ENCODE assay signal across 8 cellular contexts in the genomic region with DNA sequence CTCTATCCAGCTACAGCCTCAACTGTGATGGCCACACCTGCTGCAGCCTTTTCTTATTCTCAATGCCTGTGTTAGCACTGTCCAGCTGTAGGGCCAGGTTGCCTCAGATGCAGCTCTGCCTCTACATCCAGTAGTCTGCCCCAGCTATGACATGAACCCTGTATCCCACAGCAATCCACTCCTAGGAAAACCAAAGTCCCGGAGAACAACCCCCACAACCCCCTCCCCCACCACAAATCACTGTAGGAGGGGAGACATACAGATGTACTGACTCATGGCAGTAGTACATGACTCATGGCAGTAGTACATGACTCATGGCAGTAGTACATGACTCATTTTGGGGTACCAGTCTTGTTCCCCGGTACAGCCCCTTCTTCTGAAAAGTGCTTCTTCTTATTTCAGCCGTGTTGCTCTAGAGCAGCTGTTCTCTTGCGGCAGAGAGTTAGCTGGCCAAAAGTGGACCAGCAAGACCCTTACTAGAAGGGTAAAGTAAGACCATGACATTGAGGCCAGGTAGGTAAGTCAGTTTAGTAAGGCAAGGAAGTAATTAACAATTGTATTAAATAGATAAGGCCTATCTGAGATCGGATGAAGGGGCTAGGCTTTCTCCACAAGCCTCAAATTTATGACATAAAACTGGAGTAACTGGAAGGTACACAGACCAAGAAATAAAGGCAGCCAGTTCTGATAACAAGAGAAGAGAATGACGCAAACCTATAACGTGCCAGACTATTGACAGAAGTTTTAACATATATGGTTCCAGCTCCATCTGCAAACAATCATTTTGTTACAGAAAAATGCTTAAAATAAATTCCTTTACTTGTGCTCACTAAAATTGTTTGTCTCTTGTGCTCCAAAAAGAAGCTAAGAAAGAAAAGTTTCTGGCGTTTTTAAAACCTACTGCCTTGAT.
DNase-seq lines count a peak whose midpoint lies in the region; ATAC-seq and TF ChIP-seq lines count a peak whose summit lies in the region.

No MANE protein-coding gene starts in this region.

- CTCF ChIA-PET in HCT116 (lab: Charles Lee): no interaction called here

- no peaks in the 10 kb centered on the region for H3K79me2 ChIP-seq in HCT116 (ENCODE audit: insufficient read depth, low read length)

- H3K27ac ChIP-seq in HCT116 (ENCODE audit: low read depth, low read length): no peak overlapping the region
- no peak overlapping the region for H3K27ac ChIP-seq in mesenchymal stem cell (ENCODE audit: low read length, poor library complexity, severe bottlenecking)

- peak overlapping the region; percentile 71 for H2AFZ ChIP-seq in HCT116 (ENCODE audit: low read depth, low read length, poor library complexity, severe bottlenecking)
- no peak overlapping the region for H2AFZ ChIP-seq in mesenchymal stem cell (ENCODE audit: low read depth, low read length)

- H4K8ac ChIP-seq in mesenchymal stem cell (ENCODE audit: low read length): no peak overlapping the region

- H3K4me3 ChIP-seq in HCT116 (replicated peaks in 1 of 2; ENCODE audit: low read depth in 1 of 2, low read length in 2 of 2) (peak overlapping the region in 1 of 2 experiments; percentile 4; a peak in 1 of 4 replicates), mesenchymal stem cell (ENCODE audit: insufficient read depth in 1 of 2, low read depth in 1 of 2, low read length in 2 of 2) (peak overlapping the region in 1 of 2 experiments; percentile 42)

- DNase-seq in HCT116 (ENCODE audit: low read depth, low spot score) (no peak), LHCN-M2 (ENCODE audit: low read depth) (peak; percentile 83), mesenchymal stem cell (peak; percentile 90), SK-N-DZ (ENCODE audit: low spot score) (no peak), OCI-M2 (lab: John Stamatoyannopoulos, UW; ENCODE audit: unreplicated experiment) (no peak), GOT3 (lab: John Stamatoyannopoulos, UW) (no peak)
- no peak for DNase-seq in stimulated activated naive CD4-positive, alpha-beta T cell (lab: John Stamatoyannopoulos, UW)

- H3K4ac ChIP-seq in mesenchymal stem cell (ENCODE audit: low read depth in 1 of 2, low read length in 2 of 2): no peak overlapping the region

- H2BK120ac ChIP-seq in mesenchymal stem cell (ENCODE audit: low read depth, low read length): peak overlapping the region; percentile 29

- no peak overlapping the region for H3K9ac ChIP-seq in HCT116 (ENCODE audit: low read length)
- peak overlapping the region; percentile 59 for H3K9ac ChIP-seq in mesenchymal stem cell (ENCODE audit: low read length)

- no peaks in the 10 kb centered on the region for H3K27me3 ChIP-seq in HCT116 (ENCODE audit: insufficient read depth, low read length)
- H3K27me3 ChIP-seq in mesenchymal stem cell (ENCODE audit: control insufficient read depth in 1 of 2, insufficient read depth in 1 of 2, low read length in 2 of 2): no peaks in the 10 kb centered on the region

- H3K79me1 ChIP-seq in mesenchymal stem cell (replicated peaks; ENCODE audit: low read length, poor library complexity, severe bottlenecking): no peaks in the 10 kb centered on the region

- H4K91ac ChIP-seq in mesenchymal stem cell (ENCODE audit: low read length): no peak overlapping the region

- no peak for TF ChIP-seq POLR2A in HCT116 (IDR thresholded peaks at IDR 0.05; ENCODE audit: borderline replicate concordance, extremely low read depth, insufficient read depth, insufficient read length)

- no peak overlapping the region for H2BK15ac ChIP-seq in mesenchymal stem cell (ENCODE audit: low read depth, poor library complexity, severe bottlenecking)

- intact Hi-C loops in HCT116 (cut with micrococcal nuclease): no loop called here

- TF ChIP-seq RAD21 in HCT116 (IDR thresholded peaks at IDR 0.05; ENCODE audit: low read depth): no peak

- H2BK12ac ChIP-seq in mesenchymal stem cell (ENCODE audit: low read length in 2 of 2): peak overlapping the region in 1 of 2 experiments; percentile 29

- TF ChIP-seq CTCF in HCT116 (IDR thresholded peaks at IDR 0.05 in 2 of 3, conservative IDR thresholded peaks at IDR 0.05 in 1 of 3; ENCODE audit: borderline replicate concordance in 1 of 3, insufficient read depth in 1 of 3, low read depth in 2 of 3, low read length in 2 of 3): no peak

- H3K14ac ChIP-seq in mesenchymal stem cell (ENCODE audit: low read length in 2 of 2): peak overlapping the region in 1 of 2 experiments; percentile 26

- H3K9me2 ChIP-seq in HCT116 (ENCODE audit: insufficient read depth): no peaks in the 10 kb centered on the region

- no peaks in the 10 kb centered on the region for H3K36me3 ChIP-seq in HCT116 (ENCODE audit: control insufficient read depth in 1 of 2, insufficient read depth in 2 of 2, low read length in 2 of 2)
- H3K36me3 ChIP-seq in mesenchymal stem cell (ENCODE audit: control insufficient read depth in 1 of 2, insufficient read depth in 2 of 2, low read depth in 1 of 2, low read length in 2 of 2): no peaks in the 10 kb centered on the region

- H3K4me2 ChIP-seq in HCT116 (ENCODE audit: low read length): peak overlapping the region; percentile 68
- H3K4me2 ChIP-seq in mesenchymal stem cell (ENCODE audit: low read length, poor library complexity, severe bottlenecking): no peak overlapping the region

- ATAC-seq in GM18861 (IDR thresholded peaks at IDR 0.05; ENCODE audit: unreplicated experiment) (peak; percentile 87), HCT116 (peak; percentile 69)

- no peak overlapping the region for H2AK5ac ChIP-seq in mesenchymal stem cell (ENCODE audit: low read length, severe bottlenecking)

- no peaks in the 10 kb centered on the region for H4K20me1 ChIP-seq in HCT116 (ENCODE audit: insufficient read depth)

- H3K4me1 ChIP-seq in HCT116 (ENCODE audit: control insufficient read depth in 1 of 2, insufficient read depth in 2 of 2, low read length in 2 of 2) (peaks cover 10 to 41% of the 10 kb centered on the region in 2 experiments), mesenchymal stem cell (ENCODE audit: control insufficient read depth, insufficient read depth, low read depth, low read length) (peaks cover 7% of the 10 kb centered on the region)

- H2BK5ac ChIP-seq in mesenchymal stem cell (ENCODE audit: low read depth, low read length, poor library complexity, severe bottlenecking): no peak overlapping the region

- RAD21 ChIA-PET in HCT116 (lab: Charles Lee; ENCODE audit: low non-redundant PET in 1 of 2, low total read pairs in 2 of 2, uncharacterized antibody in 2 of 2, unreplicated experiment in 2 of 2): no interaction called here

- H3K23ac ChIP-seq in mesenchymal stem cell (ENCODE audit: low read length in 2 of 2): no peak overlapping the region

- POLR2A ChIA-PET in HCT116 (lab: Charles Lee): no interaction called here

- H3K18ac ChIP-seq in mesenchymal stem cell (ENCODE audit: low read depth in 1 of 2, low read length in 2 of 2): peak overlapping the region in 1 of 2 experiments; percentile 68

- no TSS peak for BruUV-seq in HCT116 (replicated peaks; lab: Mats Ljungman, UMichigan)

- no peaks in the 10 kb centered on the region for H3K9me3 ChIP-seq in HCT116 (ENCODE audit: control insufficient read depth in 1 of 2, insufficient read depth in 1 of 2, low read depth in 1 of 2, low read length in 2 of 2)
- H3K9me3 ChIP-seq in mesenchymal stem cell (ENCODE audit: control insufficient read depth, low read length): peaks cover 5% of the 10 kb centered on the region

- 43% methylated on average over 8 of the region's 8 CpGs for WGBS in mesenchymal stem cell

TF ChIP-seq in HCT116, 20 proteins besides CTCF, POLR2A, EP300 and RAD21 (continues in another document):
- TF ChIP-seq JUND (IDR thresholded peaks at IDR 0.05) (peak; percentile 87), SP1 (IDR thresholded peaks at IDR 0.05; ENCODE audit: low read depth) (peak; percentile 69), EGR1 (IDR thresholded peaks at IDR 0.05; ENCODE audit: low read depth) (no peak), EZH2 (IDR thresholded peaks at IDR 0.05) (no peak), CEBPB (IDR thresholded peaks at IDR 0.05; ENCODE audit: low read depth) (no peak), YY1 (IDR thresholded peaks at IDR 0.05; ENCODE audit: extremely low read depth, insufficient replicate concordance, low read depth, low read length) (no peak), ELF1 (IDR thresholded peaks at IDR 0.05; ENCODE audit: borderline replicate concordance, low read depth) (no peak), SIN3A (IDR thresholded peaks at IDR 0.05; ENCODE audit: low read depth) (no peak), REST (IDR thresholded peaks at IDR 0.05; ENCODE audit: low read depth) (no peak), TCF7L2 (IDR thresholded peaks at IDR 0.05; ENCODE audit: borderline replicate concordance, extremely low read depth, insufficient read depth, insufficient read length) (no peak), FOSL1 (IDR thresholded peaks at IDR 0.05; ENCODE audit: low read depth) (peak; percentile 95), POLR2AphosphoS5 (IDR thresholded peaks at IDR 0.05; ENCODE audit: low read depth, low read length) (0 out of 2 replicates have a peak, but pooled peaks have one; percentile 28)
- TF ChIP-seq, protein P1, sequence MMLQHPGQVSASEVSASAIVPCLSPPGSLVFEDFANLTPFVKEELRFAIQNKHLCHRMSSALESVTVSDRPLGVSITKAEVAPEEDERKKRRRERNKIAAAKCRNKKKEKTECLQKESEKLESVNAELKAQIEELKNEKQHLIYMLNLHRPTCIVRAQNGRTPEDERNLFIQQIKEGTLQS (IDR thresholded peaks at IDR 0.05): no peak; the same call in 1 of the 2 replicates

Comparison
In these comparisons a context has a peak if more than half of its experiments do, and no peak if none do; other contexts are left out.
1. DNase-seq: peak in LHCN-M2 (single experiment) and mesenchymal stem cell (single experiment); none in HCT116 (single experiment), SK-N-DZ (single experiment), OCI-M2 (single experiment), stimulated activated naive CD4-positive, alpha-beta T cell (0 of 6) and GOT3 (single experiment).